Comparison of ENCODE assay signal across 17 cellular contexts in genomic region chr3:159600291-159600690, GRCh38.
"Had no signal": no experiment of that assay in that cellular context is flagged by ENCODE, and none has a peak within 500 bp of the region (broad histone marks: within the 10 kb centered on the region; RNA-seq: fewer than 3 reads in every experiment).

No MANE protein-coding gene starts in this region.

- H3K79me2 ChIP-seq: hepatocyte had no signal

- ATAC-seq: foreskin keratinocyte; left cardiac atrium; lower lobe of right lung; natural killer cell; right cardiac atrium; stimulated activated naive CD8-positive, alpha-beta T cell treated with anti-CD3 and anti-CD28 coated beads, Interleukin-15, Interleukin-2, amounts not matched to agents 100 U/mL and 50 U/mL, for 24 hours had no signal

- DNase-seq: esophagus squamous epithelium; foreskin keratinocyte; head of caudate nucleus; kidney; left cardiac atrium; left ventricle myocardium inferior; lower lobe of right lung; natural killer cell; ovary; right cardiac atrium; stimulated activated CD4-positive, alpha-beta T cell treated with anti-CD3 and anti-CD28 coated beads, Interleukin-2, amount 100 ng/mL, for 48 hours; stimulated activated naive CD8-positive, alpha-beta T cell treated with anti-CD3 and anti-CD28 coated beads, Interleukin-15, Interleukin-2, amounts not matched to agents 100 U/mL and 50 U/mL, for 24 hours; thyroid gland had no signal

- H3K36me3 ChIP-seq: esophagus squamous epithelium, left ventricle myocardium inferior, lower lobe of right lung, ovary, suprapubic skin, thyroid gland had no signal

- H3K27me3 ChIP-seq: esophagus squamous epithelium, hepatocyte, ovary, suprapubic skin, thyroid gland had no signal

- FAIRE-seq: kidney, urothelium cell line had no signal

- H2AFZ ChIP-seq: hepatocyte had no signal

- H3K4me2 ChIP-seq: hepatocyte, smooth muscle cell had no signal

- H3K4me3 ChIP-seq: esophagus squamous epithelium, hepatocyte, left ventricle myocardium inferior, lower lobe of right lung, ovary, smooth muscle cell, suprapubic skin, thyroid gland had no signal

- H3K27ac ChIP-seq: esophagus squamous epithelium, foreskin keratinocyte, hepatocyte, left ventricle myocardium inferior, lower lobe of right lung, ovary, suprapubic skin, thyroid gland had no signal

- H3K9me3 ChIP-seq: ovary, thyroid gland had no signal

- H3K4me1 ChIP-seq: esophagus squamous epithelium, foreskin keratinocyte, lower lobe of right lung, suprapubic skin had no signal
